ENCODE assay signal across 37 cellular contexts in the genomic region with DNA sequence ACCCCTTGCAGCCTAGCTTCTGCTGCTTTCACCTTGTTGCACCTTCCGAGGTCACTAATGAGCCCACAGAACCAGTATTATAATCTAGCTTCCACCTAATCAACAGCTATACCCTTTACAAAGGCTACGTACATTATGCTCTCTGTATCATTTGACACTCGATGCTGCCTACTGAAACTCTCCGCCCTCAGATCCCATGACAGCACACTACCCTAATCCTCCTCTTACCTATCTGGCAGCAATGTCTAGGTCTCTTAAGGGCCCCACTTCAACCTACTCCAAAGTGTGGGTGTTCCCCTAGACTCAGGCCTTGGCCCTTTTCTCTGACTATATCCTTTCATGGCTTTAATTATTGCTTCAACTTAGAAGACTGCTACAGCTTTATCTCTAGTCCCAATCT. TPM values are rescaled to one million over a fixed set of nuclear protein-coding genes. Genes with fewer than 3 reads are reported as not detected.
"Had no signal": no experiment of that assay in that cellular context is flagged by ENCODE, and none has a peak within 500 bp of the region (broad histone marks: within the 10 kb centered on the region; RNA-seq: fewer than 3 reads in every experiment).

No MANE protein-coding gene starts in this region.

- ATAC-seq: activated CD4-positive, alpha-beta T cell treated with anti-CD3 and anti-CD28 coated beads for 36 hours; activated CD8-positive, alpha-beta memory T cell treated with anti-CD3 and anti-CD28 coated beads, Interleukin-2, amount 10 ng/mL, durations not matched to agents 7 days and 5 days; activated CD8-positive, alpha-beta T cell treated with anti-CD3 and anti-CD28 coated beads, Interleukin-2, amount 10 ng/mL, durations not matched to agents 7 days and 5 days; activated naive CD8-positive, alpha-beta T cell treated with anti-CD3 and anti-CD28 coated beads, Interleukin-2, amount 50 U/mL, for 24 hours; body of pancreas; effector memory CD8-positive, alpha-beta T cell; foreskin keratinocyte; gastrocnemius medialis; heart right ventricle had no signal

- H3K9me3 ChIP-seq: adrenal gland, body of pancreas, esophagus muscularis mucosa, gastrocnemius medialis, heart right ventricle had no signal

- H3K36me3 Mint-ChIP-seq: activated CD4-positive, alpha-beta memory T cell treated with anti-CD3 and anti-CD28 coated beads for 36 hours; activated CD8-positive, alpha-beta memory T cell treated with anti-CD3 and anti-CD28 coated beads, Interleukin-2, amount 10 ng/mL, durations not matched to agents 7 days and 5 days; activated naive CD8-positive, alpha-beta T cell treated with anti-CD3 and anti-CD28 coated beads for 36 hours had no signal

- DNase-seq: activated CD4-positive, alpha-beta memory T cell treated with anti-CD3 and anti-CD28 coated beads for 36 hours; activated CD4-positive, alpha-beta T cell treated with anti-CD3 and anti-CD28 coated beads for 36 hours; activated CD4-positive, alpha-beta T cell treated with anti-CD3 and anti-CD28 coated beads, Interleukin-2, amount 10 ng/mL, durations not matched to agents 24 days and 14 days; activated CD4-positive, CD25-positive, alpha-beta regulatory T cell; activated CD4-positive, CD25-positive, alpha-beta regulatory T cell treated with anti-CD3 and anti-CD28 coated beads, Interleukin-2, amount 50 U/mL, for 72 hours; activated CD8-positive, alpha-beta memory T cell treated with anti-CD3 and anti-CD28 coated beads, Interleukin-2, amount 10 ng/mL, durations not matched to agents 7 days and 5 days; activated CD8-positive, alpha-beta memory T cell treated with anti-CD3 and anti-CD28 coated beads, Interleukin-2, amount 50 U/mL, for 4 hours; activated CD8-positive, alpha-beta T cell treated with anti-CD3 and anti-CD28 coated beads, Interleukin-2, amount 10 ng/mL, durations not matched to agents 7 days and 5 days; activated effector memory CD4-positive, alpha-beta T cell treated with anti-CD3 and anti-CD28 coated beads, Interleukin-2, amount 50 U/mL, for 16 hours; activated naive CD4-positive, alpha-beta T cell treated with anti-CD3 and anti-CD28 coated beads for 36 hours; activated naive CD8-positive, alpha-beta T cell treated with anti-CD3 and anti-CD28 coated beads for 36 hours; activated naive CD8-positive, alpha-beta T cell treated with anti-CD3 and anti-CD28 coated beads, Interleukin-2, amount 50 U/mL, for 24 hours; activated T-cell treated with anti-CD3 and anti-CD28 coated beads, Interleukin-2, amount 50 U/mL, for 1 hour; activated T-cell treated with anti-CD3 and anti-CD28 coated beads, Interleukin-2, amount 50 U/mL, for 48 hours; adrenal gland; amygdala; aorta; body of pancreas; cortex of kidney; dermis blood vessel endothelial cell; effector CD4-positive, alpha-beta T cell; effector memory CD8-positive, alpha-beta T cell; erythroblast; foreskin keratinocyte; gastrocnemius medialis; glutamatergic neuron; heart right ventricle; T1000 had no signal

- FAIRE-seq: colon had no signal

- H3K27me3 Mint-ChIP-seq: activated CD4-positive, alpha-beta memory T cell treated with anti-CD3 and anti-CD28 coated beads for 36 hours; activated CD4-positive, alpha-beta T cell treated with anti-CD3 and anti-CD28 coated beads for 36 hours; activated CD4-positive, alpha-beta T cell treated with anti-CD3 and anti-CD28 coated beads, Interleukin-2, amount 10 ng/mL, durations not matched to agents 24 days and 14 days; activated CD8-positive, alpha-beta memory T cell treated with anti-CD3 and anti-CD28 coated beads, Interleukin-2, amount 10 ng/mL, durations not matched to agents 7 days and 5 days; activated naive CD4-positive, alpha-beta T cell treated with anti-CD3 and anti-CD28 coated beads, Interleukin-2, amount 50 U/mL, for 24 hours; activated naive CD8-positive, alpha-beta T cell treated with anti-CD3 and anti-CD28 coated beads for 36 hours; activated naive CD8-positive, alpha-beta T cell treated with anti-CD3 and anti-CD28 coated beads, Interleukin-2, amount 50 U/mL, for 24 hours; effector memory CD8-positive, alpha-beta T cell had no signal

- H3K27ac Mint-ChIP-seq: activated CD4-positive, alpha-beta memory T cell treated with anti-CD3 and anti-CD28 coated beads for 36 hours; activated CD4-positive, alpha-beta T cell treated with anti-CD3 and anti-CD28 coated beads for 36 hours; activated CD4-positive, alpha-beta T cell treated with anti-CD3 and anti-CD28 coated beads, Interleukin-2, amount 10 ng/mL, durations not matched to agents 24 days and 14 days; activated CD8-positive, alpha-beta memory T cell treated with anti-CD3 and anti-CD28 coated beads, Interleukin-2, amount 10 ng/mL, durations not matched to agents 7 days and 5 days; activated CD8-positive, alpha-beta T cell treated with anti-CD3 and anti-CD28 coated beads, Interleukin-2, amount 10 ng/mL, durations not matched to agents 7 days and 5 days; activated naive CD4-positive, alpha-beta T cell treated with anti-CD3 and anti-CD28 coated beads for 36 hours; activated naive CD4-positive, alpha-beta T cell treated with anti-CD3 and anti-CD28 coated beads, Interleukin-2, amount 50 U/mL, for 24 hours; activated naive CD8-positive, alpha-beta T cell treated with anti-CD3 and anti-CD28 coated beads for 36 hours; activated naive CD8-positive, alpha-beta T cell treated with anti-CD3 and anti-CD28 coated beads, Interleukin-2, amount 50 U/mL, for 24 hours; activated T-helper 1 cell treated with anti-CD3 and anti-CD28 coated beads, Interleukin-12 subunit alpha, Interleukin-12 subunit beta, Interleukin-2, Interleukin-4 antibody, amounts not matched to agents 30 ng/mL and 10 ng/mL and 1 ng/mL, durations not matched to agents 14 hours and 24 hours and 36 hours; activated T-helper 2 cell treated with anti-CD3 and anti-CD28 coated beads, Interferon-gamma antibody, Interleukin-2, Interleukin-4, amounts not matched to agents 10 μg/mL and 5 μg/mL and 100 μg/mL, durations not matched to agents 14 hours and 24 hours and 36 hours; effector memory CD8-positive, alpha-beta T cell; T-helper 1 cell treated with Interleukin-12 subunit alpha and Interleukin-12 subunit beta and Interleukin-4 antibody, amounts not matched to agents 30 μg/mL and 1 μg/mL, for 36 hours; T-helper 2 cell treated with Interferon-gamma antibody and Interleukin-4, amounts not matched to agents 5 μg/mL and 100 μg/mL, for 36 hours had no signal

- H3K4me3 Mint-ChIP-seq: activated CD4-positive, alpha-beta memory T cell treated with anti-CD3 and anti-CD28 coated beads for 36 hours; activated CD4-positive, alpha-beta T cell treated with anti-CD3 and anti-CD28 coated beads for 36 hours; activated CD4-positive, alpha-beta T cell treated with anti-CD3 and anti-CD28 coated beads, Interleukin-2, amount 10 ng/mL, durations not matched to agents 24 days and 14 days; activated CD8-positive, alpha-beta memory T cell treated with anti-CD3 and anti-CD28 coated beads, Interleukin-2, amount 10 ng/mL, durations not matched to agents 7 days and 5 days; activated CD8-positive, alpha-beta T cell treated with anti-CD3 and anti-CD28 coated beads, Interleukin-2, amount 10 ng/mL, durations not matched to agents 7 days and 5 days; activated naive CD4-positive, alpha-beta T cell treated with anti-CD3 and anti-CD28 coated beads for 36 hours; activated naive CD4-positive, alpha-beta T cell treated with anti-CD3 and anti-CD28 coated beads, Interleukin-2, amount 50 U/mL, for 24 hours; activated naive CD8-positive, alpha-beta T cell treated with anti-CD3 and anti-CD28 coated beads for 36 hours; activated naive CD8-positive, alpha-beta T cell treated with anti-CD3 and anti-CD28 coated beads, Interleukin-2, amount 50 U/mL, for 24 hours; activated T-helper 1 cell treated with anti-CD3 and anti-CD28 coated beads, Interleukin-12 subunit alpha, Interleukin-12 subunit beta, Interleukin-2, Interleukin-4 antibody, amounts not matched to agents 30 ng/mL and 10 ng/mL and 1 ng/mL, durations not matched to agents 14 hours and 24 hours and 36 hours; effector memory CD8-positive, alpha-beta T cell; T-helper 1 cell treated with Interleukin-12 subunit alpha and Interleukin-12 subunit beta and Interleukin-4 antibody, amounts not matched to agents 30 μg/mL and 1 μg/mL, for 36 hours; T-helper 2 cell treated with Interferon-gamma antibody and Interleukin-4, amounts not matched to agents 5 μg/mL and 100 μg/mL, for 36 hours had no signal

RNA-seq across cellular contexts. Expression of a gene that starts 31.2 kb away (rescaled TPM):
- total RNA-seq: activated CD4-positive, alpha-beta memory T cell treated with anti-CD3 and anti-CD28 coated beads for 36 hours; activated CD4-positive, alpha-beta T cell treated with anti-CD3 and anti-CD28 coated beads for 36 hours; activated CD4-positive, alpha-beta T cell treated with anti-CD3 and anti-CD28 coated beads, Interleukin-2, amount 10 ng/mL, durations not matched to agents 24 days and 14 days; activated CD8-positive, alpha-beta memory T cell treated with anti-CD3 and anti-CD28 coated beads for 36 hours; activated CD8-positive, alpha-beta memory T cell treated with anti-CD3 and anti-CD28 coated beads, Interleukin-2, amount 10 ng/mL, durations not matched to agents 7 days and 5 days; activated CD8-positive, alpha-beta T cell treated with anti-CD3 and anti-CD28 coated beads, Interleukin-2, amount 10 ng/mL, durations not matched to agents 7 days and 5 days; activated naive CD4-positive, alpha-beta T cell treated with anti-CD3 and anti-CD28 coated beads for 36 hours; activated naive CD8-positive, alpha-beta T cell treated with anti-CD3 and anti-CD28 coated beads for 36 hours; activated T-helper 1 cell treated with anti-CD3 and anti-CD28 coated beads, Interleukin-12 subunit alpha, Interleukin-12 subunit beta, Interleukin-2, Interleukin-4 antibody, amounts not matched to agents 30 ng/mL and 10 ng/mL and 1 ng/mL, durations not matched to agents 14 hours and 24 hours and 36 hours; activated T-helper 2 cell treated with anti-CD3 and anti-CD28 coated beads, Interferon-gamma antibody, Interleukin-2, Interleukin-4, amounts not matched to agents 10 μg/mL and 5 μg/mL and 100 μg/mL, durations not matched to agents 14 hours and 24 hours and 36 hours; aorta; body of pancreas; chondrocyte; dermis blood vessel endothelial cell had no signal
